15 cellular contexts compared by ENCODE assay signal in genomic region chr12:541676-542289, GRCh38.
A peak's percentile ranks its signal among the peaks of the same experiment; 100 is the strongest.
DNase-seq lines count a peak whose midpoint lies in the region; ATAC-seq, FAIRE-seq and TF ChIP-seq lines count a peak whose summit lies in the region.
"Had no signal": no experiment of that assay in that cellular context is flagged by ENCODE, and none has a peak within 500 bp of the region (broad histone marks: within the 10 kb centered on the region; RNA-seq: fewer than 3 reads in every experiment).

No MANE protein-coding gene starts in this region.

- H3K27ac Mint-ChIP-seq in neural crest cell (ENCODE audit: unreplicated experiment): peak overlapping the region; percentile 92
- H3K27ac Mint-ChIP-seq: activated naive CD8-positive, alpha-beta T cell treated with anti-CD3 and anti-CD28 coated beads, Interleukin-2, amount 10 ng/mL, durations not matched to agents 7 days and 5 days; memory B cell had no signal

- H3K27me3 Mint-ChIP-seq in neural crest cell (ENCODE audit: low read depth): peaks cover 16% of the 10 kb centered on the region

- no peak for TF ChIP-seq CTCF in neural crest cell (conservative IDR thresholded peaks at IDR 0.05)

- ATAC-seq in Right ventricle myocardium inferior: peak; percentile 23
- ATAC-seq: upper lobe of right lung had no signal

- H3K4me1 Mint-ChIP-seq in neural crest cell: peaks cover 32% of the 10 kb centered on the region

- peak overlapping the region; percentile 9 for H3K4me3 Mint-ChIP-seq in neural crest cell
- H3K4me3 Mint-ChIP-seq: activated naive CD8-positive, alpha-beta T cell treated with anti-CD3 and anti-CD28 coated beads, Interleukin-2, amount 10 ng/mL, durations not matched to agents 7 days and 5 days; memory B cell had no signal

- DNase-seq in Right ventricle myocardium inferior (ENCODE audit: missing footprints) (no peak), cardiac septum (ENCODE audit: low spot score) (no peak), foreskin melanocyte (peak; percentile 74), neural crest cell (ENCODE audit: low read depth, low spot score) (no peak), frontal cortex (ENCODE audit: low spot score in 2 of 2) (no peak), cortex of kidney (lab: John Stamatoyannopoulos, UW) (no peak), activated T-cell treated with anti-CD3 and anti-CD28 coated beads for 4 hours (no peak), NCI-H1694 (lab: John Stamatoyannopoulos, UW) (no peak)
- DNase-seq: DMS153; effector memory CD4-positive, alpha-beta T cell; NCI-H1092 treated with DMSO at 0.1 percent for 48 hours; SIG-M5; upper lobe of right lung had no signal

- H3K36me3 Mint-ChIP-seq in neural crest cell (ENCODE audit: low read depth): no peaks in the 10 kb centered on the region
- H3K36me3 Mint-ChIP-seq: activated naive CD8-positive, alpha-beta T cell treated with anti-CD3 and anti-CD28 coated beads, Interleukin-2, amount 10 ng/mL, durations not matched to agents 7 days and 5 days had no signal

- intact Hi-C loops in Right ventricle myocardium inferior (cut with DNase I) (no loop called here), cardiac septum (cut with DNase I) (no loop called here)

- FAIRE-seq in frontal cortex (lab: Jason Lieb, UNC): no peak

- H3K9me3 Mint-ChIP-seq in neural crest cell: no peaks in the 10 kb centered on the region
- H3K9me3 Mint-ChIP-seq: activated naive CD8-positive, alpha-beta T cell treated with anti-CD3 and anti-CD28 coated beads, Interleukin-2, amount 10 ng/mL, durations not matched to agents 7 days and 5 days; memory B cell had no signal
